ENCODE assay signal across 11 cellular contexts in the genomic region with DNA sequence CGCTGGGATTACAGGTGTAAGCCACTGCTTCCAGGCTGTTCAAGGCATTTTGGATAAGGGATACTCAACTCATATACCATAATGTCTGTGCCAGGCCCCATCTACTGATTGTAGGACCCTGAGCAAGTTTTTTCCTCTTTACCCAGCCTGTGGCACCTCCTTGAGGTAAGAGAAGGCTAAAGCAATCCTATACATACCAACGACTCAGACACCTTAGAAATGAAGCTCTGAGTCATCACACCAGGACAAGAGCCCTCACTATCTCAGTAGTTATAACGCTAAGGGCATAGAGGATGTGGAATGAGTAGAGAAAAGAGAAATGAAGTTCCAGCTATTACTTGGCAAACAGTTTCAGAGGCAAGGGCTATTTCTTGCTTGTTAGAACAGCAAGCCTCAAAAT. TPM values are rescaled to one million over a fixed set of nuclear protein-coding genes. Genes with fewer than 3 reads are reported as not detected.
DNase-seq lines count a peak whose midpoint lies in the region; ATAC-seq and TF ChIP-seq lines count a peak whose summit lies in the region.
"Had no signal": no experiment of that assay in that cellular context is flagged by ENCODE, and none has a peak within 500 bp of the region (broad histone marks: within the 10 kb centered on the region; RNA-seq: fewer than 3 reads in every experiment).

No MANE protein-coding gene starts in this region.

- peaks cover 22% of the 10 kb centered on the region for H3K4me1 Mint-ChIP-seq in CD8-positive, alpha-beta T cell (ENCODE audit: low read depth)

- H3K27me3 ChIP-seq in WERI-Rb-1 (ENCODE audit: insufficient read depth, low read depth, severe bottlenecking) (no peaks in the 10 kb centered on the region), ovary (no peaks in the 10 kb centered on the region)
- H3K27me3 ChIP-seq in CD8-positive, alpha-beta T cell (ENCODE audit: insufficient read depth, low read length): no peaks in the 10 kb centered on the region

- H3K4me3 ChIP-seq in WERI-Rb-1 (ENCODE audit: low read depth, low read length) (no peak overlapping the region), ovary (no peak overlapping the region)
- H3K4me3 ChIP-seq in CD8-positive, alpha-beta T cell (ENCODE audit: low read depth, low read length): no peak overlapping the region
- H3K4me3 ChIP-seq: thoracic aorta had no signal

- H3K36me3 Mint-ChIP-seq in CD8-positive, alpha-beta T cell: peaks cover 5% of the 10 kb centered on the region

- WGBS in ovary, 3 donors: 56 to 74% (median 69%) methylated on average over 3 of the region's 3 CpGs

- POLR2A ChIA-PET in CD8-positive, alpha-beta T cell (lab: Charles Lee): no interaction called here

- H3K9me3 Mint-ChIP-seq in CD8-positive, alpha-beta T cell: no peaks in the 10 kb centered on the region

- TF ChIP-seq POLR2A in ovary (IDR thresholded peaks at IDR 0.05): no peak

- TF ChIP-seq CTCF in WERI-Rb-1 (IDR thresholded peaks at IDR 0.05; ENCODE audit: low read depth, low read length): peak; percentile 54
- TF ChIP-seq CTCF in ovary (IDR thresholded peaks at IDR 0.05): no peak
- no peak for TF ChIP-seq CTCF in CD8-positive, alpha-beta T cell (IDR thresholded peaks at IDR 0.05)

- no peak for ATAC-seq in CD8-positive, alpha-beta T cell
- ATAC-seq: left ventricle myocardium superior had no signal

- no peak overlapping the region for H3K4me3 Mint-ChIP-seq in CD8-positive, alpha-beta T cell

- H3K9me3 ChIP-seq in WERI-Rb-1 (ENCODE audit: severe bottlenecking) (no peaks in the 10 kb centered on the region), ovary (no peaks in the 10 kb centered on the region)
- H3K9me3 ChIP-seq in CD8-positive, alpha-beta T cell (ENCODE audit: low read length): no peaks in the 10 kb centered on the region
- H3K9me3 ChIP-seq: thoracic aorta had no signal

- no peak for TF ChIP-seq EP300 in ovary (IDR thresholded peaks at IDR 0.05)

- H3K27ac Mint-ChIP-seq in CD8-positive, alpha-beta T cell: no peak overlapping the region

- DNase-seq in DMS53 (lab: John Stamatoyannopoulos, UW) (peak; percentile 35), DMS53 treated with DMSO at 0.1 percent for 48 hours (lab: John Stamatoyannopoulos, UW; ENCODE audit: unreplicated experiment) (no peak), HPDE6-E6E7 (ENCODE audit: extremely low spot score) (peak; percentile 64), WERI-Rb-1 (no peak), kidney tubule cell (ENCODE audit: low spot score) (peak; percentile 70), ovary (no peak), NCI-H1105 (lab: John Stamatoyannopoulos, UW) (no peak)
- DNase-seq in CD8-positive, alpha-beta T cell: no peak
- DNase-seq: effector CD8-positive, alpha-beta T cell; left ventricle myocardium superior had no signal

- H3K27ac ChIP-seq in WERI-Rb-1 (no peak overlapping the region), ovary (no peak overlapping the region)
- H3K27ac ChIP-seq in CD8-positive, alpha-beta T cell (ENCODE audit: low read depth, low read length): no peak overlapping the region
- H3K27ac ChIP-seq: thoracic aorta had no signal

- CTCF ChIA-PET in CD8-positive, alpha-beta T cell (lab: Charles Lee): interaction anchor here (0.6 to 2.0 kb wide), 3 partner anchors 26 to 195 kb away, joined by 3 to 7 read pairs (median 4); no protein-coding TSS in a partner anchor

- no peaks in the 10 kb centered on the region for H3K27me3 Mint-ChIP-seq in CD8-positive, alpha-beta T cell (ENCODE audit: low read depth)

- H3K36me3 ChIP-seq in WERI-Rb-1: no peaks in the 10 kb centered on the region
- H3K36me3 ChIP-seq in ovary: no peaks in the 10 kb centered on the region
- no peaks in the 10 kb centered on the region for H3K36me3 ChIP-seq in CD8-positive, alpha-beta T cell (ENCODE audit: insufficient read depth, low read length)
- H3K36me3 ChIP-seq: thoracic aorta had no signal

- intact Hi-C loops in ovary (cut with DNase I): no loop called here
- intact Hi-C loops in CD8-positive, alpha-beta T cell (cut with DNase I, micrococcal nuclease): no loop called here

- no peaks in the 10 kb centered on the region for H3K4me1 ChIP-seq in ovary (ENCODE audit: insufficient read depth)
- peaks cover 10% of the 10 kb centered on the region for H3K4me1 ChIP-seq in CD8-positive, alpha-beta T cell (ENCODE audit: insufficient read depth, low read length)

RNA-seq across cellular contexts. Expression of a gene that starts 16.9 kb away (rescaled TPM):
- 10 to 100 TPM; 16.7 to 30.1 (median 24.1) TPM for total RNA-seq in ovary
- 10 to 100 TPM; 23.4 to 66.0 TPM for polyA plus RNA-seq in ovary
- 10 to 100 TPM; 12.9 to 15.1 TPM for total RNA-seq in CD8-positive, alpha-beta T cell

RNA-seq across cellular contexts. Expression of a gene that starts 44.6 kb away (rescaled TPM):
- 1 to 10 TPM; 3.3 to 7.0 (median 5.1) TPM for total RNA-seq in ovary
- 1 to 10 TPM; 6.2 to 6.4 TPM for polyA plus RNA-seq in ovary
- total RNA-seq in CD8-positive, alpha-beta T cell: 10 to 100 TPM; 12.2 to 13.1 TPM

Comparison
In these comparisons a context has a peak if more than half of its experiments do, and no peak if none do; other contexts are left out.
1. DNase-seq: peak in DMS53 (single experiment), HPDE6-E6E7 (single experiment) and kidney tubule cell (single experiment); none in DMS53 treated with DMSO at 0.1 percent for 48 hours (single experiment), WERI-Rb-1 (single experiment), ovary (0 of 5), CD8-positive, alpha-beta T cell (0 of 7) and NCI-H1105 (single experiment).